In genomic region chr7:28654111-28654510, GRCh38 we compare ENCODE assay signal across 18 cellular contexts.
"Had no signal": no experiment of that assay in that cellular context is flagged by ENCODE, and none has a peak within 500 bp of the region (broad histone marks: within the 10 kb centered on the region; RNA-seq: fewer than 3 reads in every experiment).

No MANE protein-coding gene starts in this region.

- H3K4me3 Mint-ChIP-seq: activated CD4-positive, alpha-beta memory T cell treated with anti-CD3 and anti-CD28 coated beads, Interleukin-2, amount 10 ng/mL, durations not matched to agents 7 days and 5 days; activated naive CD4-positive, alpha-beta T cell treated with anti-CD3 and anti-CD28 coated beads, Interleukin-2, amount 50 U/mL, for 24 hours; activated T-cell treated with anti-CD3 and anti-CD28 coated beads, Interleukin-2, amount 50 U/mL, for 24 hours; natural killer cell treated with Interleukin-12 subunit alpha and Interleukin-12 subunit beta and Interleukin-15 and Interleukin-18, amount 100 ng/mL, for 72 hours; WTC11 had no signal

- H3K27me3 Mint-ChIP-seq: activated CD4-positive, alpha-beta memory T cell treated with anti-CD3 and anti-CD28 coated beads, Interleukin-2, amount 10 ng/mL, durations not matched to agents 7 days and 5 days; activated T-cell treated with anti-CD3 and anti-CD28 coated beads, Interleukin-2, amount 50 U/mL, for 24 hours had no signal

- ATAC-seq: left lobe of liver; natural killer cell treated with Interleukin-12 subunit alpha and Interleukin-12 subunit beta and Interleukin-15 and Interleukin-18, amount 100 ng/mL, for 72 hours; right cardiac atrium; WTC11 had no signal

- H3K36me3 Mint-ChIP-seq: natural killer cell treated with Interleukin-12 subunit alpha and Interleukin-12 subunit beta and Interleukin-15 and Interleukin-18, amount 100 ng/mL, for 72 hours; WTC11 had no signal

- H3K27ac ChIP-seq: cardiac muscle cell, hepatocyte, tibial nerve, vagina had no signal

- H3K27me3 ChIP-seq: cardiac muscle cell, tibial nerve, vagina had no signal

- H3K9me3 ChIP-seq: vagina had no signal

- H3K36me3 ChIP-seq: cardiac muscle cell, tibial nerve, vagina had no signal

- DNase-seq: activated CD4-positive, alpha-beta memory T cell treated with anti-CD3 and anti-CD28 coated beads, Interleukin-2, amount 10 ng/mL, durations not matched to agents 7 days and 5 days; activated CD4-positive, alpha-beta T cell treated with anti-CD3 and anti-CD28 coated beads for 4 hours; activated effector memory CD4-positive, alpha-beta T cell treated with Interleukin-2 at 50 U/mL for 16 hours; activated T-cell treated with anti-CD3 and anti-CD28 coated beads, Interleukin-2, amount 50 U/mL, for 24 hours; islet precursor cell; mammary epithelial cell; right cardiac atrium; small intestine; stimulated activated CD4-positive, alpha-beta T cell treated with anti-CD3 and anti-CD28 coated beads, Interleukin-4, amount 100 ng/mL, for 24 hours; stimulated activated naive CD4-positive, alpha-beta T cell had no signal

- H3K9me3 Mint-ChIP-seq: activated naive CD4-positive, alpha-beta T cell treated with anti-CD3 and anti-CD28 coated beads, Interleukin-2, amount 50 U/mL, for 24 hours; natural killer cell treated with Interleukin-12 subunit alpha and Interleukin-12 subunit beta and Interleukin-15 and Interleukin-18, amount 100 ng/mL, for 72 hours had no signal

- H3K4me1 Mint-ChIP-seq: activated CD4-positive, alpha-beta memory T cell treated with anti-CD3 and anti-CD28 coated beads, Interleukin-2, amount 10 ng/mL, durations not matched to agents 7 days and 5 days; activated naive CD4-positive, alpha-beta T cell treated with anti-CD3 and anti-CD28 coated beads, Interleukin-2, amount 50 U/mL, for 24 hours; WTC11 had no signal

- H2AFZ ChIP-seq: hepatocyte had no signal

- H3K4me2 ChIP-seq: hepatocyte had no signal

- H3K79me2 ChIP-seq: hepatocyte had no signal

- H3K4me1 ChIP-seq: tibial nerve, vagina had no signal

- H3K27ac Mint-ChIP-seq: activated CD4-positive, alpha-beta memory T cell treated with anti-CD3 and anti-CD28 coated beads, Interleukin-2, amount 10 ng/mL, durations not matched to agents 7 days and 5 days; activated naive CD4-positive, alpha-beta T cell treated with anti-CD3 and anti-CD28 coated beads, Interleukin-2, amount 50 U/mL, for 24 hours; activated T-cell treated with anti-CD3 and anti-CD28 coated beads, Interleukin-2, amount 50 U/mL, for 24 hours; natural killer cell treated with Interleukin-12 subunit alpha and Interleukin-12 subunit beta and Interleukin-15 and Interleukin-18, amount 100 ng/mL, for 72 hours; WTC11 had no signal

- H3K4me3 ChIP-seq: cardiac muscle cell, hepatocyte, tibial nerve, vagina had no signal
